Comparison of ENCODE assay signal across 1 cellular context in genomic region chr18:59905686-59906091, GRCh38.
TF ChIP-seq lines count a peak whose summit lies in the region.

No MANE protein-coding gene starts in this region.

TF ChIP-seq in HEK293, 187 proteins besides CTCF, POLR2A, EP300 and RAD21 (continued from another document):
- no peak for TF ChIP-seq ZNF398 (tag by site-specific recombination; IDR thresholded peaks at IDR 0.05)
- TF ChIP-seq ZNF19 (tag by site-specific recombination; IDR thresholded peaks at IDR 0.05; ENCODE audit: low read depth): no peak
- no peak for TF ChIP-seq FEZF1 (tag by site-specific recombination; IDR thresholded peaks at IDR 0.05)
- TF ChIP-seq ZNF138 (tag by site-specific recombination; IDR thresholded peaks at IDR 0.05; ENCODE audit: borderline replicate concordance): no peak
- 0 out of 2 replicates have a peak, but pooled peaks have one; percentile 9 for TF ChIP-seq ZXDB (tag by site-specific recombination; IDR thresholded peaks at IDR 0.05)
- TF ChIP-seq ZNF416 (tag by site-specific recombination; IDR thresholded peaks at IDR 0.05): no peak
- TF ChIP-seq ZNF184 (tag by site-specific recombination; IDR thresholded peaks at IDR 0.05): no peak
- peak; percentile 81 for TF ChIP-seq ZNF580 (tag by site-specific recombination; IDR thresholded peaks at IDR 0.05)
- TF ChIP-seq ZNF658 (tag by site-specific recombination; IDR thresholded peaks at IDR 0.05): no peak
- no peak for TF ChIP-seq ZNF366 (tag by site-specific recombination; conservative IDR thresholded peaks at IDR 0.05)
- no peak for TF ChIP-seq ZNF214 (tag by site-specific recombination; IDR thresholded peaks at IDR 0.05; ENCODE audit: borderline replicate concordance)
- no peak for TF ChIP-seq ZNF449 (tag by site-specific recombination; IDR thresholded peaks at IDR 0.05)
- TF ChIP-seq GLI2 (tag by site-specific recombination; IDR thresholded peaks at IDR 0.05; ENCODE audit: borderline replicate concordance, low read depth): no peak
- TF ChIP-seq ZNF394 (tag by site-specific recombination; IDR thresholded peaks at IDR 0.05; ENCODE audit: borderline replicate concordance): peak; percentile 15; the same call in 1 of the 2 replicates
- no peak for TF ChIP-seq ZNF274 (IDR thresholded peaks at IDR 0.05; ENCODE audit: low read length)
- no peak for TF ChIP-seq ZNF274 (tag by site-specific recombination; IDR thresholded peaks at IDR 0.05; ENCODE audit: borderline replicate concordance)
- TF ChIP-seq ZBTB11 (tag by site-specific recombination; conservative IDR thresholded peaks at IDR 0.05; ENCODE audit: low read depth): no peak
- peak; percentile 60 for TF ChIP-seq IKZF3 (tag by site-specific recombination; IDR thresholded peaks at IDR 0.05)
- no peak for TF ChIP-seq SALL2 (tag by site-specific recombination; IDR thresholded peaks at IDR 0.05; ENCODE audit: borderline replicate concordance)
- TF ChIP-seq PRDM2 (tag by site-specific recombination; IDR thresholded peaks at IDR 0.05; ENCODE audit: borderline replicate concordance): no peak
- no peak for TF ChIP-seq ZNF404 (tag by site-specific recombination; IDR thresholded peaks at IDR 0.05)
